29 cellular contexts compared by ENCODE assay signal in genomic region chr1:41999884-42000283, GRCh38.
"Had no signal": no experiment of that assay in that cellular context is flagged by ENCODE, and none has a peak within 500 bp of the region (broad histone marks: within the 10 kb centered on the region; RNA-seq: fewer than 3 reads in every experiment).

No MANE protein-coding gene starts in this region.

- H3K27ac Mint-ChIP-seq: dendritic cell treated with granulocyte-macrophage colony-stimulating factor and Interleukin-4, amounts not matched to agents 40 ng/mL and 50 ng/mL, for 4 days; effector memory CD8-positive, alpha-beta T cell; endodermal cell had no signal

- H2AFZ ChIP-seq: hepatocyte had no signal

- H3K27me3 Mint-ChIP-seq: dendritic cell treated with granulocyte-macrophage colony-stimulating factor and Interleukin-4, amounts not matched to agents 40 ng/mL and 50 ng/mL, for 4 days; effector memory CD8-positive, alpha-beta T cell had no signal

- H3K79me2 ChIP-seq: hepatocyte had no signal

- H3K36me3 ChIP-seq: colonic mucosa, esophagus muscularis mucosa, esophagus squamous epithelium, gastrocnemius medialis, gastroesophageal sphincter, heart left ventricle, heart right ventricle had no signal

- H3K27me3 ChIP-seq: colonic mucosa, dorsolateral prefrontal cortex, esophagus muscularis mucosa, esophagus squamous epithelium, gastrocnemius medialis, gastroesophageal sphincter, heart left ventricle, heart right ventricle, hepatocyte had no signal

- H3K9me3 Mint-ChIP-seq: dendritic cell treated with granulocyte-macrophage colony-stimulating factor and Interleukin-4, amounts not matched to agents 40 ng/mL and 50 ng/mL, for 4 days; effector memory CD8-positive, alpha-beta T cell; endodermal cell had no signal

- H3K4me1 ChIP-seq: colonic mucosa, esophagus muscularis mucosa, foreskin keratinocyte, gastroesophageal sphincter had no signal

- ATAC-seq: effector memory CD8-positive, alpha-beta T cell; esophagus mucosa; foreskin keratinocyte; gastrocnemius medialis; gastroesophageal sphincter; heart left ventricle; heart right ventricle had no signal

- H3K4me3 ChIP-seq: colonic mucosa, coronary artery, dorsolateral prefrontal cortex, esophagus muscularis mucosa, esophagus squamous epithelium, gastrocnemius medialis, gastroesophageal sphincter, heart left ventricle, heart right ventricle, hepatocyte had no signal

- H3K4me3 Mint-ChIP-seq: dendritic cell treated with granulocyte-macrophage colony-stimulating factor and Interleukin-4, amounts not matched to agents 40 ng/mL and 50 ng/mL, for 4 days; effector memory CD8-positive, alpha-beta T cell; endodermal cell had no signal

- FAIRE-seq: endometrium, endothelial cell of umbilical vein, frontal cortex had no signal

- H3K4me2 ChIP-seq: hepatocyte had no signal

- H3K9me3 ChIP-seq: colonic mucosa, esophagus muscularis mucosa, esophagus squamous epithelium, gastrocnemius medialis, gastroesophageal sphincter, heart left ventricle, heart right ventricle had no signal

- H3K27ac ChIP-seq: colonic mucosa, coronary artery, epithelial cell of prostate, esophagus muscularis mucosa, esophagus squamous epithelium, foreskin keratinocyte, gastrocnemius medialis, gastroesophageal sphincter, heart left ventricle, heart right ventricle, hepatocyte had no signal

- DNase-seq: colonic mucosa; cortex of kidney; dermis blood vessel endothelial cell; dorsolateral prefrontal cortex; effector CD4-positive, alpha-beta T cell; effector CD8-positive, alpha-beta T cell; effector memory CD4-positive, alpha-beta T cell; effector memory CD8-positive, alpha-beta T cell; endodermal cell; erythroblast; esophagus squamous epithelium; foreskin fibroblast; foreskin keratinocyte; foreskin melanocyte; gastrocnemius medialis; glutamatergic neuron; head of caudate nucleus; heart left ventricle; heart right ventricle had no signal
